Comparison of ENCODE assay signal across 1 cellular context in genomic region chr7:150322114-150322832, GRCh38.
TF ChIP-seq lines count a peak whose summit lies in the region.

No MANE protein-coding gene starts in this region.

TF ChIP-seq in K562, 482 proteins besides CTCF, POLR2A, EP300 and RAD21 (continued from another document and continues in another):
- TF ChIP-seq ZNF57 (CRISPR knock-in tag; IDR thresholded peaks at IDR 0.05): no peak
- peak; percentile 27; the same call in 1 of the 2 replicates for TF ChIP-seq TFE3 (CRISPR knock-in tag; IDR thresholded peaks at IDR 0.05)
- peak; percentile 53; the same call in 1 of the 2 replicates for TF ChIP-seq ILF3 (IDR thresholded peaks at IDR 0.05; ENCODE audit: borderline replicate concordance)
- no peak for TF ChIP-seq POLR2B (IDR thresholded peaks at IDR 0.05; ENCODE audit: low read depth, partially characterized antibody)
- TF ChIP-seq NELFE (IDR thresholded peaks at IDR 0.05; ENCODE audit: insufficient read depth, insufficient read length): no peak
- no peak for TF ChIP-seq NCOA1 (IDR thresholded peaks at IDR 0.05; ENCODE audit: low read depth)
- no peak for TF ChIP-seq ZNF224 (CRISPR knock-in tag; IDR thresholded peaks at IDR 0.05)
- no peak; the same call in 1 of the 2 replicates for TF ChIP-seq SOX6 (IDR thresholded peaks at IDR 0.05)
- peak; percentile 93 for TF ChIP-seq DDX20 (tag; IDR thresholded peaks at IDR 0.05; ENCODE audit: low read depth)
- TF ChIP-seq ZNF444 (CRISPR knock-in tag; IDR thresholded peaks at IDR 0.05): no peak
- TF ChIP-seq JUN (IDR thresholded peaks at IDR 0.05; ENCODE audit: borderline replicate concordance, low read depth, low read length): no peak
- no peak; the same call in 1 of the 2 replicates for TF ChIP-seq JUN (CRISPR knock-in tag; IDR thresholded peaks at IDR 0.05; ENCODE audit: borderline replicate concordance)
- no peak for TF ChIP-seq NFYB (IDR thresholded peaks at IDR 0.05; ENCODE audit: extremely low read depth, insufficient read length)
- TF ChIP-seq RB1 (IDR thresholded peaks at IDR 0.05; ENCODE audit: low read depth): no peak
- no peak for TF ChIP-seq RBM25 (IDR thresholded peaks at IDR 0.05; ENCODE audit: low read depth, low read length, severe bottlenecking)
- TF ChIP-seq, protein P1, sequence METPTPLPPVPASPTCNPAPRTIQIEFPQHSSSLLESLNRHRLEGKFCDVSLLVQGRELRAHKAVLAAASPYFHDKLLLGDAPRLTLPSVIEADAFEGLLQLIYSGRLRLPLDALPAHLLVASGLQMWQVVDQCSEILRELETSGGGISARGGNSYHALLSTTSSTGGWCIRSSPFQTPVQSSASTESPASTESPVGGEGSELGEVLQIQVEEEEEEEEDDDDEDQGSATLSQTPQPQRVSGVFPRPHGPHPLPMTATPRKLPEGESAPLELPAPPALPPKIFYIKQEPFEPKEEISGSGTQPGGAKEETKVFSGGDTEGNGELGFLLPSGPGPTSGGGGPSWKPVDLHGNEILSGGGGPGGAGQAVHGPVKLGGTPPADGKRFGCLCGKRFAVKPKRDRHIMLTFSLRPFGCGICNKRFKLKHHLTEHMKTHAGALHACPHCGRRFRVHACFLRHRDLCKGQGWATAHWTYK (CRISPR knock-in tag; IDR thresholded peaks at IDR 0.05): peak; percentile 97
- TF ChIP-seq RBM15 (IDR thresholded peaks at IDR 0.05; ENCODE audit: insufficient read depth, low read length): no peak
- TF ChIP-seq ZNF561 (CRISPR knock-in tag; conservative IDR thresholded peaks at IDR 0.05): no peak
- no peak for TF ChIP-seq RCOR1 (IDR thresholded peaks at IDR 0.05; ENCODE audit: borderline replicate concordance in 1 of 2, low read depth in 2 of 2, low read length in 2 of 2)
- TF ChIP-seq TCF7 (IDR thresholded peaks at IDR 0.05; ENCODE audit: borderline replicate concordance): no peak
- TF ChIP-seq TFAM (CRISPR knock-in tag; conservative IDR thresholded peaks at IDR 0.05): no peak
- 0 out of 2 replicates have a peak, but pooled peaks have one; percentile 61 for TF ChIP-seq GABPB2 (CRISPR knock-in tag; conservative IDR thresholded peaks at IDR 0.05)
- TF ChIP-seq NFIC (IDR thresholded peaks at IDR 0.05): peak; percentile 77
- TF ChIP-seq TEAD4 (IDR thresholded peaks at IDR 0.05; ENCODE audit: low read length): no peak; the same call in 1 of the 2 replicates
- no peak for TF ChIP-seq TEAD4 (CRISPR knock-in tag; IDR thresholded peaks at IDR 0.05; ENCODE audit: borderline replicate concordance)
- peak; percentile 78; the same call in 1 of the 2 replicates for TF ChIP-seq HOMEZ (CRISPR knock-in tag; IDR thresholded peaks at IDR 0.05)
- TF ChIP-seq SMAD4 (CRISPR knock-in tag; conservative IDR thresholded peaks at IDR 0.05): peak; percentile 93
- peak in 1 of 2 experiments; percentile 85; a peak in 2 of 4 replicates for TF ChIP-seq ARNT (IDR thresholded peaks at IDR 0.05)
- TF ChIP-seq SNAPC5 (CRISPR knock-in tag; IDR thresholded peaks at IDR 0.05): no peak
- no peak for TF ChIP-seq MBD2 (IDR thresholded peaks at IDR 0.05; ENCODE audit: borderline replicate concordance, low read depth)
- no peak for TF ChIP-seq GABPB1 (CRISPR knock-in tag; IDR thresholded peaks at IDR 0.05)
- no peak; the same call in 1 of the 2 replicates for TF ChIP-seq MAFG (tag; conservative IDR thresholded peaks at IDR 0.05)
- peak; percentile 93 for TF ChIP-seq TCF15 (CRISPR knock-in tag; IDR thresholded peaks at IDR 0.05)
- TF ChIP-seq ELF2 (CRISPR knock-in tag; IDR thresholded peaks at IDR 0.05): peak; percentile 70
- 0 out of 2 replicates have a peak, but pooled peaks have one; percentile 69 for TF ChIP-seq ZNF830 (CRISPR knock-in tag; IDR thresholded peaks at IDR 0.05)
- TF ChIP-seq JUND (IDR thresholded peaks at IDR 0.05; ENCODE audit: borderline replicate concordance, low read depth, low read length): peak; percentile 29; the same call in 1 of the 2 replicates
- TF ChIP-seq JUND (tag; IDR thresholded peaks at IDR 0.05; ENCODE audit: borderline replicate concordance, low read depth, low read length): peak; percentile 78; the same call in 2 of the 3 replicates
- TF ChIP-seq FUS (optimal IDR thresholded peaks at IDR 0.05; ENCODE audit: low read depth, low read length): no peak
- TF ChIP-seq PCBP1 (IDR thresholded peaks at IDR 0.05; ENCODE audit: low read depth, low read length, poor library complexity, severe bottlenecking): no peak
- no peak for TF ChIP-seq HMGN3 (IDR thresholded peaks at IDR 0.05; ENCODE audit: borderline replicate concordance, extremely low read depth, insufficient read length, low read depth, low read length)
- no peak for TF ChIP-seq RFX5 (IDR thresholded peaks at IDR 0.05; ENCODE audit: low read depth, low read length)
- no peak for TF ChIP-seq ETV5 (CRISPR knock-in tag; IDR thresholded peaks at IDR 0.05; ENCODE audit: low read depth)
- no peak for TF ChIP-seq ZBTB33 (CRISPR knock-in tag; IDR thresholded peaks at IDR 0.05)
- TF ChIP-seq MYC (IDR thresholded peaks at IDR 0.05; ENCODE audit: low read depth, low read length): no peak
- peak; percentile 92 for TF ChIP-seq MYC (CRISPR knock-in tag; IDR thresholded peaks at IDR 0.05; ENCODE audit: borderline replicate concordance, low read depth)
- 0 out of 2 replicates have a peak, but pooled peaks have one; percentile 23 for TF ChIP-seq KLF13 (tag; IDR thresholded peaks at IDR 0.05; ENCODE audit: borderline replicate concordance, low read depth)
- TF ChIP-seq THRAP3 (IDR thresholded peaks at IDR 0.05; ENCODE audit: borderline replicate concordance): no peak
- no peak for TF ChIP-seq CBX8 (IDR thresholded peaks at IDR 0.05; ENCODE audit: borderline replicate concordance, extremely low read depth, low read depth, low read length, poor library complexity, severe bottlenecking)
- no peak for TF ChIP-seq XRCC3 (IDR thresholded peaks at IDR 0.05)
- TF ChIP-seq CHD4 (IDR thresholded peaks at IDR 0.05; ENCODE audit: insufficient read depth, insufficient replicate concordance, low read depth, low read length, poor library complexity, severe bottlenecking): no peak
- peak; percentile 50; the same call in 1 of the 2 replicates for TF ChIP-seq ZBTB26 (CRISPR knock-in tag; IDR thresholded peaks at IDR 0.05)
- no peak for TF ChIP-seq DNMT1 (IDR thresholded peaks at IDR 0.05)
- TF ChIP-seq NR2C2 (CRISPR knock-in tag; IDR thresholded peaks at IDR 0.05): no peak
- no peak for TF ChIP-seq NR2C2 (tag; IDR thresholded peaks at IDR 0.05)
- TF ChIP-seq MITF (IDR thresholded peaks at IDR 0.05): no peak
- peak; percentile 66; the same call in 1 of the 2 replicates for TF ChIP-seq NFATC3 (IDR thresholded peaks at IDR 0.05)
- no peak for TF ChIP-seq ZKSCAN3 (CRISPR knock-in tag; IDR thresholded peaks at IDR 0.05)
- no peak for TF ChIP-seq RBM17 (IDR thresholded peaks at IDR 0.05; ENCODE audit: borderline replicate concordance, low read depth, low read length)
- TF ChIP-seq SNRNP70 (optimal IDR thresholded peaks at IDR 0.05; ENCODE audit: low read depth, low read length): no peak
- TF ChIP-seq, protein P2, sequence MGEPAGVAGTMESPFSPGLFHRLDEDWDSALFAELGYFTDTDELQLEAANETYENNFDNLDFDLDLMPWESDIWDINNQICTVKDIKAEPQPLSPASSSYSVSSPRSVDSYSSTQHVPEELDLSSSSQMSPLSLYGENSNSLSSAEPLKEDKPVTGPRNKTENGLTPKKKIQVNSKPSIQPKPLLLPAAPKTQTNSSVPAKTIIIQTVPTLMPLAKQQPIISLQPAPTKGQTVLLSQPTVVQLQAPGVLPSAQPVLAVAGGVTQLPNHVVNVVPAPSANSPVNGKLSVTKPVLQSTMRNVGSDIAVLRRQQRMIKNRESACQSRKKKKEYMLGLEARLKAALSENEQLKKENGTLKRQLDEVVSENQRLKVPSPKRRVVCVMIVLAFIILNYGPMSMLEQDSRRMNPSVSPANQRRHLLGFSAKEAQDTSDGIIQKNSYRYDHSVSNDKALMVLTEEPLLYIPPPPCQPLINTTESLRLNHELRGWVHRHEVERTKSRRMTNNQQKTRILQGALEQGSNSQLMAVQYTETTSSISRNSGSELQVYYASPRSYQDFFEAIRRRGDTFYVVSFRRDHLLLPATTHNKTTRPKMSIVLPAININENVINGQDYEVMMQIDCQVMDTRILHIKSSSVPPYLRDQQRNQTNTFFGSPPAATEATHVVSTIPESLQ (CRISPR knock-in tag; IDR thresholded peaks at IDR 0.05): no peak
- TF ChIP-seq U2AF2 (optimal IDR thresholded peaks at IDR 0.05; ENCODE audit: low read depth, low read length): no peak
- no peak for TF ChIP-seq ZNF12 (CRISPR knock-in tag; IDR thresholded peaks at IDR 0.05)
- peak in 1 of 2 experiments; percentile 65; a peak in 1 of 4 replicates for TF ChIP-seq TBL1XR1 (IDR thresholded peaks at IDR 0.05; ENCODE audit: low read length in 2 of 2)
- no peak for TF ChIP-seq XRCC5 (IDR thresholded peaks at IDR 0.05; ENCODE audit: low read depth, low read length)
- no peak for TF ChIP-seq ZNF77 (CRISPR knock-in tag; IDR thresholded peaks at IDR 0.05)
- TF ChIP-seq ATF3 (IDR thresholded peaks at IDR 0.05): no peak
- no peak for TF ChIP-seq ATF3 (CRISPR knock-in tag; conservative IDR thresholded peaks at IDR 0.05)
